8 cellular contexts compared by ENCODE assay signal in genomic region chr12:89756100-89756637, GRCh38. TPM values are rescaled to one million over a fixed set of nuclear protein-coding genes. Genes with fewer than 3 reads are reported as not detected.
DNase-seq lines count a peak whose midpoint lies in the region; ATAC-seq lines count a peak whose summit lies in the region.

No MANE protein-coding gene starts in this region.

- peak overlapping the region; percentile 72 for H3K27ac Mint-ChIP-seq in T-helper 2 cell treated with Interferon-gamma antibody and Interleukin-4, amounts not matched to agents 5 μg/mL and 100 μg/mL, for 36 hours
- peak overlapping the region; percentile 61 for H3K27ac Mint-ChIP-seq in activated CD4-positive, alpha-beta memory T cell treated with anti-CD3 and anti-CD28 coated beads, Interleukin-2, amount 10 ng/mL, durations not matched to agents 7 days and 5 days
- H3K27ac Mint-ChIP-seq in stimulated activated naive B cell treated with anti-CD40 and anti-IgM and Interleukin-4, amounts not matched to agents 10 μg/mL and 1 μg/mL and 100 μg/mL, for 72 hours = peak overlapping the region; percentile 87

- CTCF ChIA-PET in activated CD4-positive, alpha-beta memory T cell treated with anti-CD3 and anti-CD28 coated beads, Interleukin-2, amount 10 ng/mL, durations not matched to agents 7 days and 5 days (lab: Charles Lee) = no interaction called here

- peaks cover 30% of the 10 kb centered on the region for H3K4me1 Mint-ChIP-seq in T-helper 2 cell treated with Interferon-gamma antibody and Interleukin-4, amounts not matched to agents 5 μg/mL and 100 μg/mL, for 36 hours (ENCODE audit: low read depth)
- peaks cover 34% of the 10 kb centered on the region for H3K4me1 Mint-ChIP-seq in activated CD4-positive, alpha-beta memory T cell treated with anti-CD3 and anti-CD28 coated beads, Interleukin-2, amount 10 ng/mL, durations not matched to agents 7 days and 5 days
- peaks cover 33 to 58% of the 10 kb centered on the region in 2 donors for H3K4me1 Mint-ChIP-seq in stimulated activated naive B cell treated with anti-CD40 and anti-IgM and Interleukin-4, amounts not matched to agents 10 μg/mL and 1 μg/mL and 100 μg/mL, for 72 hours

- H3K9me3 Mint-ChIP-seq in T-helper 2 cell treated with Interferon-gamma antibody and Interleukin-4, amounts not matched to agents 5 μg/mL and 100 μg/mL, for 36 hours = no peaks in the 10 kb centered on the region
- H3K9me3 Mint-ChIP-seq in activated CD4-positive, alpha-beta memory T cell treated with anti-CD3 and anti-CD28 coated beads, Interleukin-2, amount 10 ng/mL, durations not matched to agents 7 days and 5 days = peaks cover 4% of the 10 kb centered on the region
- peaks cover 8 to 11% of the 10 kb centered on the region in 2 donors for H3K9me3 Mint-ChIP-seq in stimulated activated naive B cell treated with anti-CD40 and anti-IgM and Interleukin-4, amounts not matched to agents 10 μg/mL and 1 μg/mL and 100 μg/mL, for 72 hours

- no peaks in the 10 kb centered on the region for H3K36me3 Mint-ChIP-seq in T-helper 2 cell treated with Interferon-gamma antibody and Interleukin-4, amounts not matched to agents 5 μg/mL and 100 μg/mL, for 36 hours (ENCODE audit: low read depth)
- peaks cover 2% of the 10 kb centered on the region for H3K36me3 Mint-ChIP-seq in activated CD4-positive, alpha-beta memory T cell treated with anti-CD3 and anti-CD28 coated beads, Interleukin-2, amount 10 ng/mL, durations not matched to agents 7 days and 5 days (ENCODE audit: low read depth)
- H3K36me3 Mint-ChIP-seq in stimulated activated naive B cell treated with anti-CD40 and anti-IgM and Interleukin-4, amounts not matched to agents 10 μg/mL and 1 μg/mL and 100 μg/mL, for 72 hours = peaks cover 6 to 10% of the 10 kb centered on the region in 2 donors

- H3K27me3 Mint-ChIP-seq in T-helper 2 cell treated with Interferon-gamma antibody and Interleukin-4, amounts not matched to agents 5 μg/mL and 100 μg/mL, for 36 hours (ENCODE audit: low read depth) = no peaks in the 10 kb centered on the region
- no peaks in the 10 kb centered on the region for H3K27me3 Mint-ChIP-seq in activated CD4-positive, alpha-beta memory T cell treated with anti-CD3 and anti-CD28 coated beads, Interleukin-2, amount 10 ng/mL, durations not matched to agents 7 days and 5 days
- no peaks in the 10 kb centered on the region for H3K27me3 Mint-ChIP-seq in stimulated activated naive B cell treated with anti-CD40 and anti-IgM and Interleukin-4, amounts not matched to agents 10 μg/mL and 1 μg/mL and 100 μg/mL, for 72 hours

- peak; percentile 2 for ATAC-seq in HG03064 (IDR thresholded peaks at IDR 0.05; ENCODE audit: low read depth, unreplicated experiment)
- peak; percentile 22 to 28 for ATAC-seq in stimulated activated naive B cell treated with anti-CD40 and anti-IgM and Interleukin-4, amounts not matched to agents 10 μg/mL and 1 μg/mL and 100 μg/mL, for 72 hours (replicated peaks)

- DNase-seq in T-helper 2 cell treated with Interferon-gamma antibody and Interleukin-4, amounts not matched to agents 5 μg/mL and 100 μg/mL, for 36 hours (ENCODE audit: low spot score) = no peak
- DNase-seq in T-helper 2 cell = no peak
- DNase-seq in activated CD4-positive, alpha-beta memory T cell treated with anti-CD3 and anti-CD28 coated beads, Interleukin-2, amount 10 ng/mL, durations not matched to agents 7 days and 5 days = no peak
- DNase-seq in stimulated activated naive B cell treated with anti-CD40 and anti-IgM and Interleukin-4, amounts not matched to agents 10 μg/mL and 1 μg/mL and 100 μg/mL, for 72 hours = no peak
- no peak for DNase-seq in foreskin melanocyte
- DNase-seq in NCI-H2227 treated with DMSO at 0.1 percent for 48 hours (lab: John Stamatoyannopoulos, UW) = no peak
- DNase-seq in hepatic stellate cell (ENCODE audit: low spot score) = no peak

- POLR2A ChIA-PET in activated CD4-positive, alpha-beta memory T cell treated with anti-CD3 and anti-CD28 coated beads, Interleukin-2, amount 10 ng/mL, durations not matched to agents 7 days and 5 days (lab: Charles Lee) = interaction anchor here (0.8 to 2.0 kb wide), 6 partner anchors 10 to 107 kb away, joined by 3 to 12 read pairs (median 3); partner anchors contain the start of gene ATP2B1

- H3K4me3 Mint-ChIP-seq in T-helper 2 cell treated with Interferon-gamma antibody and Interleukin-4, amounts not matched to agents 5 μg/mL and 100 μg/mL, for 36 hours = peak overlapping the region; percentile 4
- no peak overlapping the region for H3K4me3 Mint-ChIP-seq in activated CD4-positive, alpha-beta memory T cell treated with anti-CD3 and anti-CD28 coated beads, Interleukin-2, amount 10 ng/mL, durations not matched to agents 7 days and 5 days
- peak overlapping the region; percentile 29 to 51 for H3K4me3 Mint-ChIP-seq in stimulated activated naive B cell treated with anti-CD40 and anti-IgM and Interleukin-4, amounts not matched to agents 10 μg/mL and 1 μg/mL and 100 μg/mL, for 72 hours

RNA-seq across cellular contexts. Expression of gene ATP2B1, which starts 47.5 kb away (rescaled TPM):
- total RNA-seq in activated CD4-positive, alpha-beta memory T cell treated with anti-CD3 and anti-CD28 coated beads, Interleukin-2, amount 10 ng/mL, durations not matched to agents 7 days and 5 days = 10 to 100 TPM; 29.7 to 33.4 TPM
